In the genomic region with DNA sequence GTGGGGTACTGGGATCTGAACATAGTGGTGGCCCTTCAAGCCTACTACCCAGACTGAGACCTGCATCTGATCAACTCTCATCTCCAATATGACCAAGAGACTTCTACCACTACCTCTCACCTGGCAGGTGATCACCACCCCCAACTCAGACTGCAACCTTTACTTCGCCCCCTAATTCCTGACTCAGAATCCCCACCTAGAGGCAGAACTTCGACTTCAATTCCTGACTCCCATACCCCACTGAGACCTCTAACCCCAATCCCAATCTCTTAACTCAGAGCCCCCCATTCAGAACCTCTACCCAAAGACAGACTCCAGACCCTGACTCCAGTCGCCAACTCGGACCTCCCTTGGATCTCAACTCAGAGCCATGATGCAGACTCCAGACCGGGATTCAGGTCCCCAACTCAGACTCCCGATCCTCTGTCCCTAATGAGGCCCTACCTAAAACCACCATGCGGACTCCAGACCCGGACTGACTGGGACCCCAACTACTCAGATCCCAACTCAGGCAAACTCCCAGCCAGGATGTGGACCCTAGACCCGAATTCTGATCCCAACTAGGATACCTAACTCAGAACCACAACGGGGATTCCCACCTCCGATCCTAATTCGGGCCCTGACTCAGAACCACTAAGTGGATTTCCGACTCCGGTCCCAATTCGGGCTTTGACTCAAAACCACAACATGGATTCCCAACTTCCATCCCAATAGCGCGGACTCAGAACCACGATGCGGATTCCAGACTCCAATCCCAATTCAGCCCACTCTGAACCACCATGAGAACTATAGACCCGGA, we compare ENCODE assay signal across 8 cellular contexts. TPM values are rescaled to one million over a fixed set of nuclear protein-coding genes. Genes with fewer than 3 reads are reported as not detected.
DNase-seq lines count a peak whose midpoint lies in the region; ATAC-seq and TF ChIP-seq lines count a peak whose summit lies in the region.

No MANE protein-coding gene starts in this region.

- no peaks in the 10 kb centered on the region for H3K9me3 Mint-ChIP-seq in central memory CD8-positive, alpha-beta T cell

- H3K14ac ChIP-seq in IMR-90 (replicated peaks; ENCODE audit: low read depth, low read length) = peak overlapping the region; percentile 80

- ATAC-seq in IMR-90 (ENCODE audit: low read depth) = no peak
- no peak for ATAC-seq in central memory CD8-positive, alpha-beta T cell (replicated peaks; ENCODE audit: extremely low read depth, poor library complexity, severe bottlenecking)
- ATAC-seq in mucosa of descending colon = no peak
- no peak for ATAC-seq in HG02870 (IDR thresholded peaks at IDR 0.05; ENCODE audit: unreplicated experiment)

- no peak overlapping the region for H3K27ac Mint-ChIP-seq in central memory CD8-positive, alpha-beta T cell (ENCODE audit: low read depth)

- CTCF ChIA-PET in A673 (lab: Charles Lee) (no interaction called here), IMR-90 (lab: Yijun Ruan, JAX) (no interaction called here)

- peak overlapping the region; percentile 67 for H3K56ac ChIP-seq in IMR-90 (ENCODE audit: extremely low read depth, insufficient read depth, low read length)

- no peaks in the 10 kb centered on the region for H3K9me3 ChIP-seq in A673 (ENCODE audit: low read depth, low read length, poor library complexity, severe bottlenecking)
- no peaks in the 10 kb centered on the region; the same call in 1 of the 2 replicates for H3K9me3 ChIP-seq in IMR-90 (ENCODE audit: control insufficient read depth, insufficient read depth, low read length)
- no peaks in the 10 kb centered on the region for H3K9me3 ChIP-seq in mucosa of descending colon

- no peak overlapping the region for H2BK5ac ChIP-seq in IMR-90 (ENCODE audit: low read depth, low read length, poor library complexity, severe bottlenecking)

- peak overlapping the region; percentile 80 for H3K23ac ChIP-seq in IMR-90 (ENCODE audit: low read depth, low read length)

- POLR2A ChIA-PET in A673 (lab: Charles Lee; ENCODE audit: low non-redundant PET) (no interaction called here), IMR-90 (lab: Charles Lee; ENCODE audit: unreplicated experiment) (interaction anchor here (0.9 kb wide), 1 partner anchor 9 kb away, joined by 4 read pairs; no protein-coding TSS in a partner anchor)

- H2AK5ac ChIP-seq in IMR-90 (ENCODE audit: low read depth, low read length) = peak overlapping the region; percentile 50

- no peak overlapping the region for H4K91ac ChIP-seq in IMR-90 (ENCODE audit: insufficient read depth, low read depth, low read length)

- H3K27ac ChIP-seq in A673 (ENCODE audit: low read depth, low read length, poor library complexity, severe bottlenecking) (peak overlapping the region; percentile 86), IMR-90 (ENCODE audit: insufficient read depth, low read length) (peak overlapping the region; percentile 73; the same call in 1 of the 2 replicates)

- peak overlapping the region; percentile 75 for H3K9ac ChIP-seq in IMR-90 (ENCODE audit: low read depth, low read length)

- no peak for TF ChIP-seq RAD21 in IMR-90 (IDR thresholded peaks at IDR 0.05; ENCODE audit: low read length)

- intact Hi-C loops in A673 (cut with micrococcal nuclease; ENCODE audit: unreplicated experiment) = no loop called here
- intact Hi-C loops in IMR-90 (cut with micrococcal nuclease) = loop anchor here (2.0 kb wide), 1 partner anchor 166 kb away; no protein-coding TSS in a partner anchor
- intact Hi-C loops in mucosa of descending colon (cut with DNase I, micrococcal nuclease) = loop anchor here in 1 of 2 donors (10.0 kb wide), 1 partner anchor 186 kb away; a partner anchor contains a TSS

- no peak overlapping the region for H2BK15ac ChIP-seq in IMR-90 (ENCODE audit: low read depth, low read length)

- peak overlapping the region; percentile 31 for H3K4ac ChIP-seq in IMR-90 (ENCODE audit: low read depth, low read length)

- no peaks in the 10 kb centered on the region for H3K27me3 Mint-ChIP-seq in central memory CD8-positive, alpha-beta T cell

- peak overlapping the region; percentile 85 for H2AK9ac ChIP-seq in IMR-90 (replicated peaks; ENCODE audit: low read depth, low read length, poor library complexity)

- peak overlapping the region; percentile 93 for H3K4me2 ChIP-seq in IMR-90 (ENCODE audit: low read depth, low read length)

- H3K9me1 ChIP-seq in IMR-90 (ENCODE audit: insufficient read depth, low read length) = 0 out of 2 replicates have a peak, but pooled peaks cover 6% of the 10 kb centered on the region

- H4K5ac ChIP-seq in IMR-90 (ENCODE audit: low read depth, low read length) = no peak overlapping the region; the same call in 1 of the 2 replicates

- no peaks in the 10 kb centered on the region for H3K27me3 ChIP-seq in A673 (replicated peaks; ENCODE audit: insufficient read depth, low read depth, low read length, poor library complexity)
- peaks cover 1% of the 10 kb centered on the region; the same call in 1 of the 2 replicates for H3K27me3 ChIP-seq in IMR-90 (ENCODE audit: control insufficient read depth, insufficient read depth, low read length)

- no peak overlapping the region for H4K8ac ChIP-seq in IMR-90 (ENCODE audit: low read depth in 2 of 2, low read length in 2 of 2)

- dilution Hi-C loops in IMR-90 (cut with HindIII; ENCODE audit: low sequenced_read_pairs, unreplicated experiment) = no loop called here

- BruUV-seq in A673 (replicated peaks; lab: Mats Ljungman, UMichigan) = no TSS peak
- no TSS peak for BruUV-seq in IMR-90 (replicated peaks; lab: Mats Ljungman, UMichigan)

- no peak for TF ChIP-seq CTCF in A673 (conservative IDR thresholded peaks at IDR 0.05; ENCODE audit: low read depth, low read length)
- TF ChIP-seq CTCF in IMR-90 (conservative IDR thresholded peaks at IDR 0.05; ENCODE audit: low read depth, low read length) = no peak
- TF ChIP-seq CTCF in mucosa of descending colon (IDR thresholded peaks at IDR 0.05) = no peak

- WGBS in IMR-90 (ENCODE audit: extremely low coverage in 2 of 2, insufficient read length in 1 of 2), 2 experiments = 27% methylated on average over 12 of the region's 20 CpGs; no CpG with 5 or more reads in 1 of the 2 experiments

- H4K20me1 ChIP-seq in IMR-90 (ENCODE audit: insufficient read depth, low read length) = peaks cover 54% of the 10 kb centered on the region

- TF ChIP-seq POLR2A in IMR-90 (IDR thresholded peaks at IDR 0.05; ENCODE audit: low read depth, low read length) = no peak

- H2AFZ ChIP-seq in IMR-90 (replicated peaks; ENCODE audit: low read length, poor library complexity) = peak overlapping the region; percentile 67

- H3K4me3 ChIP-seq in A673 (ENCODE audit: low read depth, low read length, poor library complexity, severe bottlenecking) = peak overlapping the region; percentile 96
- H3K4me3 ChIP-seq in IMR-90 (ENCODE audit: insufficient read depth, low read depth, low read length) = peak overlapping the region; percentile 71
- H3K4me3 ChIP-seq in mucosa of descending colon = peak overlapping the region; percentile 46

- in situ Hi-C loops in IMR-90 (cut with MboI; ENCODE audit: low sequenced_read_pairs) = loop anchor here (5.0 kb wide), 1 partner anchor 179 kb away; no protein-coding TSS in a partner anchor

- H3K18ac ChIP-seq in IMR-90 (ENCODE audit: low read depth, low read length) = 0 out of 2 replicates have a peak overlapping the region, but pooled peaks have one; percentile 27

- H3K36me3 Mint-ChIP-seq in central memory CD8-positive, alpha-beta T cell (ENCODE audit: insufficient read depth) = peaks cover 6% of the 10 kb centered on the region

- H3K4me3 Mint-ChIP-seq in central memory CD8-positive, alpha-beta T cell = peak overlapping the region; percentile 80

- H2BK20ac ChIP-seq in IMR-90 (ENCODE audit: low read depth, low read length) = no peak overlapping the region

- no peak overlapping the region for H2BK120ac ChIP-seq in IMR-90 (ENCODE audit: low read depth, low read length)

- H3K79me1 ChIP-seq in IMR-90 (ENCODE audit: low read depth in 1 of 2, low read length in 2 of 2) = peaks cover 0 to 28% of the 10 kb centered on the region in 2 experiments; a peak in 3 of 4 replicates

- no peaks in the 10 kb centered on the region for H3K36me3 ChIP-seq in A673 (ENCODE audit: insufficient read depth, low read length, poor library complexity, severe bottlenecking)
- H3K36me3 ChIP-seq in IMR-90 (ENCODE audit: control insufficient read depth, insufficient read depth, low read length) = 0 out of 2 replicates have a peak, but pooled peaks cover 1% of the 10 kb centered on the region
- no peaks in the 10 kb centered on the region for H3K36me3 ChIP-seq in mucosa of descending colon (ENCODE audit: low read depth)

- DNase-seq in A673 (ENCODE audit: low spot score) (no peak), IMR-90 (no peak), mucosa of descending colon (no peak), AML-193 (lab: John Stamatoyannopoulos, UW) (no peak), GDM1 (lab: John Stamatoyannopoulos, UW) (no peak), GM03348 (ENCODE audit: low spot score) (no peak)
- no peak for DNase-seq in central memory CD8-positive, alpha-beta T cell (ENCODE audit: low spot score in 2 of 2)

- H3K4me1 ChIP-seq in A673 (ENCODE audit: insufficient read depth, low read length, poor library complexity, severe bottlenecking) = peaks cover 22% of the 10 kb centered on the region
- peaks cover 5% of the 10 kb centered on the region for H3K4me1 ChIP-seq in IMR-90 (ENCODE audit: control insufficient read depth, insufficient read depth, low read length)
- H3K4me1 ChIP-seq in mucosa of descending colon (ENCODE audit: low read depth) = peaks cover 4% of the 10 kb centered on the region

- H3K4me1 Mint-ChIP-seq in central memory CD8-positive, alpha-beta T cell = peaks cover 6% of the 10 kb centered on the region

TF ChIP-seq in IMR-90, 13 proteins besides CTCF, POLR2A, EP300 and RAD21:
- TF ChIP-seq MAZ (IDR thresholded peaks at IDR 0.05; ENCODE audit: borderline replicate concordance, low read depth, low read length) (no peak), MXI1 (IDR thresholded peaks at IDR 0.05; ENCODE audit: borderline replicate concordance, low read depth, low read length) (no peak), CHD1 (IDR thresholded peaks at IDR 0.05; ENCODE audit: low read depth, low read length) (no peak), MAFK (IDR thresholded peaks at IDR 0.05; ENCODE audit: low read depth, low read length) (no peak), NFE2L2 (IDR thresholded peaks at IDR 0.05; ENCODE audit: low read depth, low read length) (no peak), CEBPB (IDR thresholded peaks at IDR 0.05; ENCODE audit: low read depth, low read length) (no peak), SMC3 (IDR thresholded peaks at IDR 0.05; ENCODE audit: low read depth, low read length) (no peak), FOS (IDR thresholded peaks at IDR 0.05; ENCODE audit: low read depth, low read length) (no peak)

RNA-seq across cellular contexts. Expression of a gene that starts 1.2 kb away (rescaled TPM):
- total RNA-seq in A673 (2021) (4.0 and 4.1 TPM in 2 replicates), IMR-90 (2012; rRNA removed) (1.9 and 2.0 TPM in 2 replicates), mucosa of descending colon (1 to 10 TPM; 1.5 to 1.7 (median 1.7) TPM)
- polyA plus RNA-seq in IMR-90 (2012; rRNA removed) = 0.11 and 0.14 TPM in 2 replicates
- polyA plus RNA-seq in IMR-90 (2012; cell fraction: cytosol; rRNA removed) = under 0.01 TPM in 2 replicates
- 0.57 and 1.3 TPM in 2 replicates for polyA plus RNA-seq in IMR-90 (2012; cell fraction: nucleus; rRNA removed; ENCODE audit: low replicate concordance)

Comparison
In these comparisons a context has a peak if more than half of its experiments do, and no peak if none do; other contexts are left out.
1. H3K4me3 ChIP-seq: peak in every context shown above with its lines; median percentile 96 in A673; 71 in IMR-90; 46 in mucosa of descending colon.